Comparison of ENCODE assay signal across 14 cellular contexts in genomic region chr7:5394264-5395105, GRCh38. TPM values are rescaled to one million over a fixed set of nuclear protein-coding genes. Genes with fewer than 3 reads are reported as not detected.
DNase-seq lines count a peak whose midpoint lies in the region; ATAC-seq and TF ChIP-seq lines count a peak whose summit lies in the region.
"Had no signal": no experiment of that assay in that cellular context is flagged by ENCODE, and none has a peak within 500 bp of the region (broad histone marks: within the 10 kb centered on the region; RNA-seq: fewer than 3 reads in every experiment).

No MANE protein-coding gene starts in this region.

- H3K36me3 ChIP-seq in breast epithelium (no peaks in the 10 kb centered on the region), OCI-LY1 (ENCODE audit: insufficient read depth, low read length) (peaks cover 36% of the 10 kb centered on the region), upper lobe of right lung (peaks cover 48% of the 10 kb centered on the region)

- no peaks in the 10 kb centered on the region for H3K9me2 ChIP-seq in OCI-LY1 (ENCODE audit: low read depth, low read length)

- H3K36me3 Mint-ChIP-seq in MCF 10A (ENCODE audit: insufficient read depth, unreplicated experiment): peaks cover 66% of the 10 kb centered on the region

- H3K79me2 ChIP-seq in OCI-LY1 (ENCODE audit: insufficient read depth, low read length): no peaks in the 10 kb centered on the region

- intact Hi-C loops in breast epithelium (cut with DNase I; ENCODE audit: low total_unique reads) (no loop called here), MCF 10A (cut with micrococcal nuclease) (no loop called here), upper lobe of right lung (cut with DNase I) (no loop called here)

- no peak for TF ChIP-seq CTCF in breast epithelium (IDR thresholded peaks at IDR 0.05)
- no peak for TF ChIP-seq CTCF in MCF 10A (IDR thresholded peaks at IDR 0.05; ENCODE audit: unreplicated experiment)
- no peak for TF ChIP-seq CTCF in OCI-LY1 (IDR thresholded peaks at IDR 0.05; ENCODE audit: low read length)
- no peak for TF ChIP-seq CTCF in upper lobe of right lung (IDR thresholded peaks at IDR 0.05)

- POLR2A ChIA-PET in MCF 10A (lab: Yijun Ruan, JAX): interaction anchor here (0.6 kb wide), 1 partner anchor 81 kb away, joined by 3 read pairs; no protein-coding TSS in a partner anchor

- ATAC-seq in upper lobe of right lung: no peak
- ATAC-seq in GM21576 (IDR thresholded peaks at IDR 0.05; ENCODE audit: unreplicated experiment): no peak
- ATAC-seq: PC-3; stimulated activated naive B cell treated with anti-CD40 and anti-IgM and Interleukin-4, amounts not matched to agents 10 μg/mL and 1 μg/mL and 100 μg/mL, for 72 hours had no signal

- H4K20me1 ChIP-seq in OCI-LY1 (ENCODE audit: insufficient read depth, low read length): no peaks in the 10 kb centered on the region

- H3F3A ChIP-seq in OCI-LY1 (ENCODE audit: insufficient read depth, low read length): no peaks in the 10 kb centered on the region

- in situ Hi-C loops in KBM-7 (cut with MboI; ENCODE audit: low pct_unique_long_range_greater_than_20kb, low sequenced_read_pairs): no loop called here

- H2AFZ ChIP-seq in OCI-LY1 (ENCODE audit: low read length): no peak overlapping the region

- BruUV-seq in MCF 10A (replicated peaks; lab: Mats Ljungman, UMichigan): no TSS peak

- no peak for TF ChIP-seq POLR2A in breast epithelium (IDR thresholded peaks at IDR 0.05)

- H3K4me2 ChIP-seq in OCI-LY1 (ENCODE audit: low read length): 0 out of 2 replicates have a peak overlapping the region, but pooled peaks have one; percentile 23

- DNase-seq in breast epithelium (ENCODE audit: low spot score in 2 of 2) (no peak), MCF 10A (ENCODE audit: unreplicated experiment) (no peak), iPS-NIHi11 (ENCODE audit: low spot score) (peak; percentile 14), upper lobe of right lung (no peak), Kasumi-1 (lab: John Stamatoyannopoulos, UW) (no peak), KBM-7 (no peak)
- DNase-seq: anterior cingulate cortex; NCI-H146; occipital lobe; PC-3; stimulated activated naive B cell treated with anti-CD40 and anti-IgM and Interleukin-4, amounts not matched to agents 10 μg/mL and 1 μg/mL and 100 μg/mL, for 72 hours had no signal

- no peaks in the 10 kb centered on the region for H3K27me3 ChIP-seq in breast epithelium
- H3K27me3 ChIP-seq in OCI-LY1 (ENCODE audit: insufficient read depth, low read length): no peaks in the 10 kb centered on the region
- H3K27me3 ChIP-seq in upper lobe of right lung: no peaks in the 10 kb centered on the region

- H3K9ac ChIP-seq in OCI-LY1 (ENCODE audit: low read length): no peak overlapping the region

- H3K27ac Mint-ChIP-seq in MCF 10A (ENCODE audit: low read depth, unreplicated experiment): no peak overlapping the region

- H3K4me1 ChIP-seq in breast epithelium: peaks cover 0 to 4% of the 10 kb centered on the region in 2 donors
- H3K4me1 ChIP-seq in OCI-LY1 (ENCODE audit: insufficient read depth, low read length, severe bottlenecking): peaks cover 29% of the 10 kb centered on the region
- H3K4me1 ChIP-seq in upper lobe of right lung: peaks cover 29% of the 10 kb centered on the region

- H3K9me3 Mint-ChIP-seq in MCF 10A (ENCODE audit: unreplicated experiment): no peaks in the 10 kb centered on the region
- H3K9me3 Mint-ChIP-seq: memory B cell; stimulated activated naive B cell treated with anti-CD40 and anti-IgM and Interleukin-4, amounts not matched to agents 10 μg/mL and 1 μg/mL and 100 μg/mL, for 72 hours had no signal

- H3K4me3 ChIP-seq in breast epithelium: no peak overlapping the region
- H3K4me3 ChIP-seq in OCI-LY1 (ENCODE audit: low read depth, low read length, poor library complexity, severe bottlenecking): no peak overlapping the region
- H3K4me3 ChIP-seq in upper lobe of right lung: no peak overlapping the region

- CTCF ChIA-PET in MCF 10A (lab: Yijun Ruan, JAX): interaction anchor here (0.7 kb wide), 2 partner anchors 28 to 94 kb away, joined by 3 read pairs; no protein-coding TSS in a partner anchor

- H3K9me3 ChIP-seq in breast epithelium: no peaks in the 10 kb centered on the region
- no peaks in the 10 kb centered on the region for H3K9me3 ChIP-seq in OCI-LY1 (ENCODE audit: low read length)
- no peaks in the 10 kb centered on the region for H3K9me3 ChIP-seq in upper lobe of right lung

- no peaks in the 10 kb centered on the region for H3K27me3 Mint-ChIP-seq in MCF 10A (ENCODE audit: insufficient read depth, unreplicated experiment)
- H3K27me3 Mint-ChIP-seq: memory B cell; stimulated activated naive B cell treated with anti-CD40 and anti-IgM and Interleukin-4, amounts not matched to agents 10 μg/mL and 1 μg/mL and 100 μg/mL, for 72 hours had no signal

- H3K4me3 Mint-ChIP-seq in MCF 10A (ENCODE audit: unreplicated experiment): no peak overlapping the region

- H3K4me1 Mint-ChIP-seq in MCF 10A (ENCODE audit: insufficient read depth, unreplicated experiment): peaks cover 7% of the 10 kb centered on the region

- H3K27ac ChIP-seq in breast epithelium: peak overlapping the region; percentile 55 to 82
- no peak overlapping the region for H3K27ac ChIP-seq in OCI-LY1 (ENCODE audit: low read depth, low read length, poor library complexity, severe bottlenecking)
- H3K27ac ChIP-seq in upper lobe of right lung: peak overlapping the region; percentile 24

RNA-seq across cellular contexts. Expression of gene TNRC18, which starts 29.1 kb away (rescaled TPM):
- total RNA-seq in breast epithelium (10 to 100 TPM; 32.2 to 72.4 (median 36.9) TPM), MCF 10A (2022) (120 and 132 TPM in 2 replicates), upper lobe of right lung (118 TPM)
